ENCODE assay signal across 15 cellular contexts in genomic region chr6:15366003-15366535, GRCh38.
DNase-seq lines count a peak whose midpoint lies in the region; ATAC-seq, FAIRE-seq and TF ChIP-seq lines count a peak whose summit lies in the region.
"Had no signal": no experiment of that assay in that cellular context is flagged by ENCODE, and none has a peak within 500 bp of the region (broad histone marks: within the 10 kb centered on the region; RNA-seq: fewer than 3 reads in every experiment).

No MANE protein-coding gene starts in this region.

- no peak for FAIRE-seq in keratinocyte (lab: Jason Lieb, UNC)
- FAIRE-seq: GM19239 had no signal

- ATAC-seq in HG03095 (IDR thresholded peaks at IDR 0.05; ENCODE audit: unreplicated experiment): no peak
- ATAC-seq: Panc1; stimulated activated memory B cell treated with anti-CD40 and anti-IgM and Interleukin-4, amounts not matched to agents 10 μg/mL and 1 μg/mL and 100 μg/mL, for 72 hours had no signal

- H3K27me3 ChIP-seq in keratinocyte (ENCODE audit: control insufficient read depth, extremely low read depth, insufficient read depth, low read length): no peaks in the 10 kb centered on the region
- H3K27me3 ChIP-seq: colonic mucosa, right lobe of liver had no signal

- no peak for DNase-seq in activated naive CD8-positive, alpha-beta T cell treated with anti-CD3 and anti-CD28 coated beads for 36 hours
- DNase-seq in activated T-helper 2 cell treated with anti-CD3 and anti-CD28 coated beads, Interferon-gamma antibody, Interleukin-2, Interleukin-4, amounts not matched to agents 10 μg/mL and 5 μg/mL and 100 μg/mL, durations not matched to agents 14 hours and 24 hours and 36 hours (ENCODE audit: low spot score): no peak
- no peak for DNase-seq in keratinocyte (ENCODE audit: low read depth, low spot score)
- DNase-seq in type B pancreatic cell (ENCODE audit: extremely low spot score, unreplicated experiment): no peak
- no peak for DNase-seq in midbrain (lab: John Stamatoyannopoulos, UW)
- no peak for DNase-seq in amygdala (lab: John Stamatoyannopoulos, UW)
- DNase-seq: NCI-H226 had no signal

- H3K9me1 ChIP-seq in keratinocyte (ENCODE audit: control insufficient read depth, extremely low read depth, insufficient read depth, low read length): peaks cover 6% of the 10 kb centered on the region

- H3K36me3 Mint-ChIP-seq in activated naive CD8-positive, alpha-beta T cell: peaks cover 4% of the 10 kb centered on the region
- H3K36me3 Mint-ChIP-seq in activated naive CD8-positive, alpha-beta T cell treated with anti-CD3 and anti-CD28 coated beads for 36 hours: peaks cover 28% of the 10 kb centered on the region
- H3K36me3 Mint-ChIP-seq in activated T-helper 2 cell treated with anti-CD3 and anti-CD28 coated beads, Interferon-gamma antibody, Interleukin-2, Interleukin-4, amounts not matched to agents 10 μg/mL and 5 μg/mL and 100 μg/mL, durations not matched to agents 14 hours and 24 hours and 36 hours (ENCODE audit: low read depth): peaks cover 55% of the 10 kb centered on the region
- H3K36me3 Mint-ChIP-seq in type B pancreatic cell: peaks cover 12% of the 10 kb centered on the region

- no peak for TF ChIP-seq CTCF in keratinocyte (optimal IDR thresholded peaks at IDR 0.05 in 1 of 3, IDR thresholded peaks at IDR 0.05 in 1 of 3, conservative IDR thresholded peaks at IDR 0.05 in 1 of 3; ENCODE audit: extremely low read depth in 1 of 3, insufficient read depth in 2 of 3, low read length in 3 of 3)
- no peak for TF ChIP-seq CTCF in type B pancreatic cell (conservative IDR thresholded peaks at IDR 0.05)

- no peaks in the 10 kb centered on the region for H3K9me3 ChIP-seq in keratinocyte (ENCODE audit: control insufficient read depth, low read depth, low read length)
- H3K9me3 ChIP-seq: colonic mucosa, right lobe of liver had no signal

- peak overlapping the region; percentile 83 for H3K4me2 ChIP-seq in keratinocyte (ENCODE audit: control insufficient read depth, extremely low read depth, insufficient read depth, low read depth, low read length)

- peak overlapping the region; percentile 68 for H3K27ac ChIP-seq in keratinocyte (ENCODE audit: control insufficient read depth, insufficient read depth, low read length)
- H3K27ac ChIP-seq: colonic mucosa, right lobe of liver had no signal

- intact Hi-C loops in activated T-helper 2 cell treated with anti-CD3 and anti-CD28 coated beads, Interferon-gamma antibody, Interleukin-2, Interleukin-4, amounts not matched to agents 10 μg/mL and 5 μg/mL and 100 μg/mL, durations not matched to agents 14 hours and 24 hours and 36 hours (cut with micrococcal nuclease): no loop called here

- peak overlapping the region; percentile 42 for H3K9ac ChIP-seq in keratinocyte (ENCODE audit: control insufficient read depth, extremely low read depth, insufficient read depth, low read length)

- H3K79me2 ChIP-seq in keratinocyte (ENCODE audit: control insufficient read depth, insufficient read depth, low read length): peaks cover 86% of the 10 kb centered on the region

- H3K27ac Mint-ChIP-seq in activated naive CD8-positive, alpha-beta T cell: no peak overlapping the region
- no peak overlapping the region for H3K27ac Mint-ChIP-seq in activated naive CD8-positive, alpha-beta T cell treated with anti-CD3 and anti-CD28 coated beads for 36 hours
- peak overlapping the region; percentile 8 for H3K27ac Mint-ChIP-seq in activated T-helper 2 cell treated with anti-CD3 and anti-CD28 coated beads, Interferon-gamma antibody, Interleukin-2, Interleukin-4, amounts not matched to agents 10 μg/mL and 5 μg/mL and 100 μg/mL, durations not matched to agents 14 hours and 24 hours and 36 hours
- peak overlapping the region; percentile 68 for H3K27ac Mint-ChIP-seq in type B pancreatic cell
- H3K27ac Mint-ChIP-seq: stimulated activated memory B cell treated with anti-CD40 and anti-IgM and Interleukin-4, amounts not matched to agents 10 μg/mL and 1 μg/mL and 100 μg/mL, for 72 hours had no signal

- peaks cover 30% of the 10 kb centered on the region for H3K4me1 ChIP-seq in keratinocyte (ENCODE audit: control insufficient read depth, extremely low read depth, insufficient read depth, low read length)

- dilution Hi-C loops in keratinocyte (cut with MboI; ENCODE audit: extremely low pct_ligation_motif_present, low sequenced_read_pairs): no loop called here

- H3K4me3 ChIP-seq in keratinocyte (ENCODE audit: control insufficient read depth in 2 of 3, extremely low read depth in 1 of 3, insufficient read depth in 2 of 3, low read depth in 1 of 3, low read length in 3 of 3): peak overlapping the region in 2 of 3 experiments; percentile 41 to 45
- H3K4me3 ChIP-seq: colonic mucosa, right lobe of liver had no signal

- peak overlapping the region; percentile 57 for H3K4me3 Mint-ChIP-seq in activated naive CD8-positive, alpha-beta T cell
- H3K4me3 Mint-ChIP-seq in activated naive CD8-positive, alpha-beta T cell treated with anti-CD3 and anti-CD28 coated beads for 36 hours: no peak overlapping the region
- no peak overlapping the region for H3K4me3 Mint-ChIP-seq in activated T-helper 2 cell treated with anti-CD3 and anti-CD28 coated beads, Interferon-gamma antibody, Interleukin-2, Interleukin-4, amounts not matched to agents 10 μg/mL and 5 μg/mL and 100 μg/mL, durations not matched to agents 14 hours and 24 hours and 36 hours (ENCODE audit: low read depth)
- peak overlapping the region; percentile 73 for H3K4me3 Mint-ChIP-seq in type B pancreatic cell
- H3K4me3 Mint-ChIP-seq: stimulated activated memory B cell treated with anti-CD40 and anti-IgM and Interleukin-4, amounts not matched to agents 10 μg/mL and 1 μg/mL and 100 μg/mL, for 72 hours had no signal

- no peaks in the 10 kb centered on the region for H3K27me3 Mint-ChIP-seq in activated naive CD8-positive, alpha-beta T cell
- no peaks in the 10 kb centered on the region for H3K27me3 Mint-ChIP-seq in activated naive CD8-positive, alpha-beta T cell treated with anti-CD3 and anti-CD28 coated beads for 36 hours
- H3K27me3 Mint-ChIP-seq in activated T-helper 2 cell treated with anti-CD3 and anti-CD28 coated beads, Interferon-gamma antibody, Interleukin-2, Interleukin-4, amounts not matched to agents 10 μg/mL and 5 μg/mL and 100 μg/mL, durations not matched to agents 14 hours and 24 hours and 36 hours (ENCODE audit: low read depth): no peaks in the 10 kb centered on the region
- no peaks in the 10 kb centered on the region for H3K27me3 Mint-ChIP-seq in type B pancreatic cell
- H3K27me3 Mint-ChIP-seq: stimulated activated memory B cell treated with anti-CD40 and anti-IgM and Interleukin-4, amounts not matched to agents 10 μg/mL and 1 μg/mL and 100 μg/mL, for 72 hours had no signal

- peaks cover 39% of the 10 kb centered on the region for H3K4me1 Mint-ChIP-seq in activated naive CD8-positive, alpha-beta T cell (ENCODE audit: low read depth)
- peaks cover 35% of the 10 kb centered on the region for H3K4me1 Mint-ChIP-seq in activated naive CD8-positive, alpha-beta T cell treated with anti-CD3 and anti-CD28 coated beads for 36 hours
- H3K4me1 Mint-ChIP-seq in activated T-helper 2 cell treated with anti-CD3 and anti-CD28 coated beads, Interferon-gamma antibody, Interleukin-2, Interleukin-4, amounts not matched to agents 10 μg/mL and 5 μg/mL and 100 μg/mL, durations not matched to agents 14 hours and 24 hours and 36 hours (ENCODE audit: low read depth): peaks cover 52% of the 10 kb centered on the region
- H3K4me1 Mint-ChIP-seq in type B pancreatic cell (ENCODE audit: unreplicated experiment): peaks cover 27% of the 10 kb centered on the region

- H4K20me1 ChIP-seq in keratinocyte (ENCODE audit: control insufficient read depth, extremely low read depth, insufficient read depth, low read length): no peaks in the 10 kb centered on the region

- H2AFZ ChIP-seq in keratinocyte (ENCODE audit: control insufficient read depth, low read length): no peak overlapping the region

- H3K36me3 ChIP-seq in keratinocyte (ENCODE audit: control insufficient read depth in 2 of 2, extremely low read depth in 1 of 2, insufficient read depth in 2 of 2, low read length in 2 of 2): no peaks in the 10 kb centered on the region
- H3K36me3 ChIP-seq: colonic mucosa, right lobe of liver had no signal

- H3K9me3 Mint-ChIP-seq in activated naive CD8-positive, alpha-beta T cell (ENCODE audit: low read depth): no peaks in the 10 kb centered on the region
- H3K9me3 Mint-ChIP-seq in activated naive CD8-positive, alpha-beta T cell treated with anti-CD3 and anti-CD28 coated beads for 36 hours: no peaks in the 10 kb centered on the region
- no peaks in the 10 kb centered on the region for H3K9me3 Mint-ChIP-seq in activated T-helper 2 cell treated with anti-CD3 and anti-CD28 coated beads, Interferon-gamma antibody, Interleukin-2, Interleukin-4, amounts not matched to agents 10 μg/mL and 5 μg/mL and 100 μg/mL, durations not matched to agents 14 hours and 24 hours and 36 hours
- peaks cover 4% of the 10 kb centered on the region for H3K9me3 Mint-ChIP-seq in type B pancreatic cell
- H3K9me3 Mint-ChIP-seq: neural crest cell; stimulated activated memory B cell treated with anti-CD40 and anti-IgM and Interleukin-4, amounts not matched to agents 10 μg/mL and 1 μg/mL and 100 μg/mL, for 72 hours had no signal

Comparison
In these comparisons a context has a peak if more than half of its experiments do, and no peak if none do; other contexts are left out.
1. H3K4me3 Mint-ChIP-seq: peak in activated naive CD8-positive, alpha-beta T cell (single experiment) and type B pancreatic cell (single experiment); none in activated naive CD8-positive, alpha-beta T cell treated with anti-CD3 and anti-CD28 coated beads for 36 hours (single experiment) and activated T-helper 2 cell treated with anti-CD3 and anti-CD28 coated beads, Interferon-gamma antibody, Interleukin-2, Interleukin-4, amounts not matched to agents 10 μg/mL and 5 μg/mL and 100 μg/mL, durations not matched to agents 14 hours and 24 hours and 36 hours (single experiment).
2. H3K27ac Mint-ChIP-seq: peak in activated T-helper 2 cell treated with anti-CD3 and anti-CD28 coated beads, Interferon-gamma antibody, Interleukin-2, Interleukin-4, amounts not matched to agents 10 μg/mL and 5 μg/mL and 100 μg/mL, durations not matched to agents 14 hours and 24 hours and 36 hours (single experiment) and type B pancreatic cell (single experiment); none in activated naive CD8-positive, alpha-beta T cell (single experiment) and activated naive CD8-positive, alpha-beta T cell treated with anti-CD3 and anti-CD28 coated beads for 36 hours (single experiment).